In genomic region chr6:167212716-167213011, GRCh38 we compare ENCODE assay signal across 21 cellular contexts. TPM values are rescaled to one million over a fixed set of nuclear protein-coding genes. Genes with fewer than 3 reads are reported as not detected.
DNase-seq lines count a peak whose midpoint lies in the region; ATAC-seq and TF ChIP-seq lines count a peak whose summit lies in the region.
"Had no signal": no experiment of that assay in that cellular context is flagged by ENCODE, and none has a peak within 500 bp of the region (broad histone marks: within the 10 kb centered on the region; RNA-seq: fewer than 3 reads in every experiment).

No MANE protein-coding gene starts in this region.

- H3K9me3 Mint-ChIP-seq in endodermal cell, result no peaks in the 10 kb centered on the region
- H3K9me3 Mint-ChIP-seq: activated CD4-positive, alpha-beta T cell treated with anti-CD3 and anti-CD28 coated beads, Interleukin-2, amount 10 ng/mL, durations not matched to agents 7 days and 5 days; T-helper 1 cell treated with Interleukin-12 subunit alpha and Interleukin-12 subunit beta and Interleukin-4 antibody, amounts not matched to agents 30 μg/mL and 1 μg/mL, for 36 hours had no signal

- H3K27ac ChIP-seq in endodermal cell (ENCODE audit: low read depth, low read length), result no peak overlapping the region
- H3K27ac ChIP-seq: cardiac muscle cell, stomach had no signal

- H3K27me3 ChIP-seq in endodermal cell (ENCODE audit: control insufficient read depth, insufficient read depth, low read length, poor library complexity, severe bottlenecking), result no peaks in the 10 kb centered on the region
- H3K27me3 ChIP-seq: cardiac muscle cell had no signal

- no peaks in the 10 kb centered on the region for H3K36me3 Mint-ChIP-seq in endodermal cell (ENCODE audit: low read depth)

- no peaks in the 10 kb centered on the region for H3K4me1 ChIP-seq in endodermal cell (ENCODE audit: control insufficient read depth, insufficient read depth, low read length)
- H3K4me1 ChIP-seq: HAP-1, stomach had no signal

- no peaks in the 10 kb centered on the region for H3K9me3 ChIP-seq in endodermal cell (ENCODE audit: control insufficient read depth, low read length)
- H3K9me3 ChIP-seq: HAP-1, stomach had no signal

- no peak for DNase-seq in Kasumi-1 (lab: John Stamatoyannopoulos, UW)
- no peak for DNase-seq in NCI-H2107 treated with DMSO at 0.1 percent for 48 hours (lab: John Stamatoyannopoulos, UW; ENCODE audit: unreplicated experiment)
- DNase-seq in endodermal cell, result no peak
- DNase-seq: activated CD4-positive, alpha-beta T cell treated with anti-CD3 and anti-CD28 coated beads, Interleukin-2, amount 10 ng/mL, durations not matched to agents 7 days and 5 days; activated naive CD4-positive, alpha-beta T cell treated with anti-CD3 and anti-CD28 coated beads, Interleukin-2, amount 50 U/mL, for 16 hours; DMS79; head of caudate nucleus; left cardiac atrium; NCI-H1092 treated with DMSO at 0.1 percent for 48 hours; NCI-H510A; stimulated activated CD4-positive, alpha-beta T cell treated with anti-CD3 and anti-CD28 coated beads, Interleukin-4, amount 100 ng/mL, for 4 hours; stomach had no signal

- no peak overlapping the region for H3K27ac Mint-ChIP-seq in endodermal cell
- H3K27ac Mint-ChIP-seq: activated CD4-positive, alpha-beta T cell treated with anti-CD3 and anti-CD28 coated beads, Interleukin-2, amount 10 ng/mL, durations not matched to agents 7 days and 5 days; T-helper 1 cell treated with Interleukin-12 subunit alpha and Interleukin-12 subunit beta and Interleukin-4 antibody, amounts not matched to agents 30 μg/mL and 1 μg/mL, for 36 hours had no signal

- no peak for TF ChIP-seq CTCF in endodermal cell (conservative IDR thresholded peaks at IDR 0.05)

- no peaks in the 10 kb centered on the region for H3K36me3 ChIP-seq in endodermal cell (ENCODE audit: control insufficient read depth, insufficient read depth, low read length)
- H3K36me3 ChIP-seq: cardiac muscle cell, HAP-1, stomach had no signal

- 85 to 86% methylated on average over 4 of the region's 4 CpGs for WGBS in endodermal cell (ENCODE audit: insufficient coverage in 1 of 2, insufficient read length in 1 of 2), 2 experiments

- ATAC-seq in GM18502 (IDR thresholded peaks at IDR 0.05; ENCODE audit: poor library complexity, unreplicated experiment) (peak; percentile 89), GM19395 (IDR thresholded peaks at IDR 0.05; ENCODE audit: unreplicated experiment) (peak; percentile 70), HG02759 (IDR thresholded peaks at IDR 0.05; ENCODE audit: unreplicated experiment) (peak; percentile 87), HG03342 (IDR thresholded peaks at IDR 0.05; ENCODE audit: unreplicated experiment) (peak; percentile 88), GM18498 (IDR thresholded peaks at IDR 0.05; ENCODE audit: unreplicated experiment) (no peak)
- ATAC-seq: left cardiac atrium, Panc1 had no signal

- peaks cover 3% of the 10 kb centered on the region for H3K4me1 Mint-ChIP-seq in endodermal cell

- H3K4me3 ChIP-seq in endodermal cell (ENCODE audit: low read length), result no peak overlapping the region
- H3K4me3 ChIP-seq: cardiac muscle cell, HAP-1, stomach had no signal

- no peaks in the 10 kb centered on the region for H3K27me3 Mint-ChIP-seq in endodermal cell (ENCODE audit: insufficient read depth)

- no peak overlapping the region for H3K4me3 Mint-ChIP-seq in endodermal cell
- H3K4me3 Mint-ChIP-seq: activated CD4-positive, alpha-beta T cell treated with anti-CD3 and anti-CD28 coated beads, Interleukin-2, amount 10 ng/mL, durations not matched to agents 7 days and 5 days; T-helper 1 cell treated with Interleukin-12 subunit alpha and Interleukin-12 subunit beta and Interleukin-4 antibody, amounts not matched to agents 30 μg/mL and 1 μg/mL, for 36 hours had no signal

- H3K9ac ChIP-seq in endodermal cell (ENCODE audit: extremely low read depth, low read length, poor library complexity, severe bottlenecking), result no peak overlapping the region

RNA-seq across cellular contexts. Expression of gene GPR31, which starts 54.9 kb away (rescaled TPM):
- not detected for total RNA-seq in endodermal cell
- polyA plus RNA-seq in endodermal cell (2013, experiment 1 of 2), result not detected
- not detected for polyA plus RNA-seq in endodermal cell (2013, experiment 2 of 2)
- total RNA-seq: activated CD4-positive, alpha-beta T cell treated with anti-CD3 and anti-CD28 coated beads, Interleukin-2, amount 10 ng/mL, durations not matched to agents 7 days and 5 days; cardiac muscle cell; left cardiac atrium had no signal
- polyA plus RNA-seq: cardiac muscle cell, stomach had no signal
